Comparison of ENCODE assay signal across 9 cellular contexts in the genomic region with DNA sequence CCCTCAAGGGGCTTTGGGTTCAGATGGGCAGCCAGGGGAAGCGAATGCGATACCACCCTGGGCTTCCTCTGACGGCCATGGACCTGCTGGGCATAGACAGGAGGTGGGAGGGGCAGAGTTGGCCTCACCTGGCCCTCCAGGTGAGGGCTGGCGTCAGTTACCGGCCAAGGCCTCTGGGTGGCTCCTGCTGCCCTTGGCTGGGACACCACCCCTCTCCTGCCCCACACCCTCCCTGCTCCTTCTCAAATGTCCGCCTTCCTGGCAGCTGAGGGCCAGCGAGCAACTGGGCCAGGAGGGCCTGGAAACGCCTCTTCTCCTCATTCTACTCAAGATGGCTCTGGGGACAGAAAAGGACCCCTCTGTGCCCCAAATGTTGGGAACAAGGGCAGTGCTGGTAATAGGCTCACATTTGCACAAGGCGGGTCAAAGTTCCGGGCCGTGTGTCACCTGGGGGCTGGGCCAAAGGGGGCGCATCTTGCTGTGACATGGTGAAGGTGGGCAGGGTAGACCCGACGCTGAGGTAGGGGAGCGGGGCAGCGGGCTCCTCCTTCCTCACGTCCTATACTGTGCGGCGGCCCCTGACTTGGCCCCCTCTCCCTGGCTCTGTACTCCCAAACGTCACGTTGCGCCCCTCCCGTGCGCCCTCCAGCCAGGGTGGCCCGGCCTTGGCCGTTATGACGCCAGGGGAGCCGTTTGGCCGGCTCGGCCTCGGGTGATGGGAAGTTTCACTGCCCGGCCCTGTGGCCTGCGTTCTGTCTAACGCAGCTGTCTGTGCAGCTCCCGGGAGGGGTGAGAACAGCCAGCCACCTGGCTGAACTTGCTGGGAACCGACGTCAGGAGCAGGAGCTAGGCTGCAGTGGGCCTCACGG. TPM values are rescaled to one million over a fixed set of nuclear protein-coding genes. Genes with fewer than 3 reads are reported as not detected.
DNase-seq lines count a peak whose midpoint lies in the region; ATAC-seq and TF ChIP-seq lines count a peak whose summit lies in the region.
"Had no signal": no experiment of that assay in that cellular context is flagged by ENCODE, and none has a peak within 500 bp of the region (broad histone marks: within the 10 kb centered on the region; RNA-seq: fewer than 3 reads in every experiment).

No MANE protein-coding gene starts in this region.

- no peak for TF ChIP-seq CTCF in MCF 10A (IDR thresholded peaks at IDR 0.05; ENCODE audit: unreplicated experiment)
- no peak for TF ChIP-seq CTCF in breast epithelium (IDR thresholded peaks at IDR 0.05)

- H3K4me3 ChIP-seq in breast epithelium (peak overlapping the region in 1 of 3 donors; percentile 52), aorta (ENCODE audit: low read length in 2 of 2) (no peak overlapping the region)

- no peaks in the 10 kb centered on the region for H3K36me3 ChIP-seq in breast epithelium
- H3K36me3 ChIP-seq in aorta (ENCODE audit: control insufficient read depth in 1 of 2, insufficient read depth in 2 of 2, low read length in 1 of 2) = no peaks in the 10 kb centered on the region

- peaks cover 3% of the 10 kb centered on the region for H3K4me1 Mint-ChIP-seq in MCF 10A (ENCODE audit: insufficient read depth, unreplicated experiment)

- intact Hi-C loops in MCF 10A (cut with micrococcal nuclease) = no loop called here
- intact Hi-C loops in breast epithelium (cut with DNase I; ENCODE audit: low total_unique reads) = no loop called here
- intact Hi-C loops in aorta (cut with DNase I) = no loop called here

- peaks cover 11% of the 10 kb centered on the region for H3K27me3 Mint-ChIP-seq in MCF 10A (ENCODE audit: insufficient read depth, unreplicated experiment)

- CTCF ChIA-PET in MCF 10A (lab: Yijun Ruan, JAX) = interaction anchor here (0.8 kb wide), 1 partner anchor 256 kb away, joined by 3 read pairs; no protein-coding TSS in a partner anchor

- no peak overlapping the region for H3K27ac ChIP-seq in breast epithelium
- H3K27ac ChIP-seq in aorta (ENCODE audit: low read depth in 1 of 2, low read length in 2 of 2) = no peak overlapping the region

- ATAC-seq in aorta (ENCODE audit: low FRiP score) = peak; percentile 21
- no peak for ATAC-seq in GM21360 (IDR thresholded peaks at IDR 0.05; ENCODE audit: unreplicated experiment)

- H3K9me3 Mint-ChIP-seq in MCF 10A (ENCODE audit: unreplicated experiment) = no peaks in the 10 kb centered on the region

- no TSS peak for BruUV-seq in MCF 10A (replicated peaks; lab: Mats Ljungman, UMichigan)

- DNase-seq in MCF 10A (ENCODE audit: unreplicated experiment) (peak; percentile 70), breast epithelium (ENCODE audit: low spot score in 2 of 2) (no peak), brain pericyte (ENCODE audit: low read depth, low spot score) (peak; percentile 40), left kidney (ENCODE audit: low read depth, low spot score) (peak; percentile 75), aorta (no peak), A172 (ENCODE audit: low spot score) (no peak)
- DNase-seq in stimulated activated naive CD4-positive, alpha-beta T cell (lab: John Stamatoyannopoulos, UW) = no peak
- DNase-seq: NCI-H226 had no signal

- H3K4me3 Mint-ChIP-seq in MCF 10A (ENCODE audit: unreplicated experiment) = no peak overlapping the region

- WGBS in aorta, 2 donors = 21 to 26% methylated on average over 35 to 38 of the region's 38 CpGs

- POLR2A ChIA-PET in MCF 10A (lab: Yijun Ruan, JAX) = no interaction called here

- no peaks in the 10 kb centered on the region for H3K9me3 ChIP-seq in breast epithelium
- H3K9me3 ChIP-seq in aorta (ENCODE audit: control insufficient read depth, low read length) = no peaks in the 10 kb centered on the region

- H3K27me3 ChIP-seq in breast epithelium (peaks cover 0 to 16% of the 10 kb centered on the region in 2 donors), aorta (ENCODE audit: control insufficient read depth in 1 of 2, insufficient read depth in 2 of 2, low read length in 1 of 2) (no peaks in the 10 kb centered on the region)

- peaks cover 0 to 3% of the 10 kb centered on the region in 2 donors for H3K4me1 ChIP-seq in breast epithelium
- H3K4me1 ChIP-seq in aorta (ENCODE audit: control insufficient read depth in 1 of 2, insufficient read depth in 2 of 2, low read length in 2 of 2) = no peaks in the 10 kb centered on the region

- H3K36me3 Mint-ChIP-seq in MCF 10A (ENCODE audit: insufficient read depth, unreplicated experiment) = no peaks in the 10 kb centered on the region

- no peak for TF ChIP-seq POLR2A in breast epithelium (IDR thresholded peaks at IDR 0.05)

- H3K27ac Mint-ChIP-seq in MCF 10A (ENCODE audit: low read depth, unreplicated experiment) = no peak overlapping the region

RNA-seq across cellular contexts. Expression of a gene that starts 18.1 kb away (rescaled TPM):
- total RNA-seq in MCF 10A (2022) (not detected in 2 replicates), breast epithelium (1 to 10 TPM in 2 of 3 donors, not detected in 1; 1.2 to 5.2 TPM), aorta (not detected)
- under 1 TPM in 1 of 2 donors, not detected in 1; 0.13 TPM for polyA plus RNA-seq in aorta
- total RNA-seq in A172 (2014; rRNA removed; shearing (Covaris generic)) = not detected in 2 replicates

Comparison
In these comparisons a context has a peak if more than half of its experiments do, and no peak if none do; other contexts are left out.
1. DNase-seq: peak in MCF 10A (single experiment), brain pericyte (single experiment) and left kidney (single experiment); none in breast epithelium (0 of 2), aorta (0 of 2), stimulated activated naive CD4-positive, alpha-beta T cell (0 of 6) and A172 (single experiment).